In genomic region chr5:170585278-170585677, GRCh38 we compare ENCODE assay signal across 22 cellular contexts.
A peak's percentile ranks its signal among the peaks of the same experiment; 100 is the strongest.
DNase-seq lines count a peak whose midpoint lies in the region; ATAC-seq, FAIRE-seq and TF ChIP-seq lines count a peak whose summit lies in the region.
"Had no signal": no experiment of that assay in that cellular context is flagged by ENCODE, and none has a peak within 500 bp of the region (broad histone marks: within the 10 kb centered on the region; RNA-seq: fewer than 3 reads in every experiment).

No MANE protein-coding gene starts in this region.

- H2BK120ac ChIP-seq in mesendoderm (ENCODE audit: low read depth, low read length) = no peak overlapping the region

- TF ChIP-seq CTCF in bronchial epithelial cell (IDR thresholded peaks at IDR 0.05; ENCODE audit: insufficient read depth, low read length, severe bottlenecking) = no peak

- H2BK5ac ChIP-seq in mesendoderm (ENCODE audit: low read length) = no peak overlapping the region

- WGBS in mesendoderm (ENCODE audit: extremely low coverage, insufficient coverage, low lambda C conversion rate) = no CpG with 5 or more reads among the region's 8 CpGs

- H3K36me3 ChIP-seq in bronchial epithelial cell (ENCODE audit: control insufficient read depth, insufficient read depth, low read length) (no peaks in the 10 kb centered on the region), mesendoderm (ENCODE audit: control insufficient read depth, insufficient read depth, low read length) (no peaks in the 10 kb centered on the region)
- H3K36me3 ChIP-seq: Peyer's patch had no signal

- H2BK15ac ChIP-seq in mesendoderm (replicated peaks; ENCODE audit: low read depth) = no peak overlapping the region

- no peaks in the 10 kb centered on the region for H3K27me3 ChIP-seq in bronchial epithelial cell (ENCODE audit: control insufficient read depth, insufficient read depth, low read length)
- H3K27me3 ChIP-seq in mesendoderm (ENCODE audit: insufficient read depth, low read length, poor library complexity) = peaks cover 2% of the 10 kb centered on the region
- H3K27me3 ChIP-seq: Peyer's patch had no signal

- H4K5ac ChIP-seq in mesendoderm (ENCODE audit: low read length) = no peak overlapping the region

- no peak overlapping the region for H3K18ac ChIP-seq in mesendoderm (ENCODE audit: low read length)

- no peak overlapping the region for H2AK5ac ChIP-seq in mesendoderm (ENCODE audit: low read length)

- no peak for ATAC-seq in GM19023 (IDR thresholded peaks at IDR 0.05; ENCODE audit: unreplicated experiment)
- ATAC-seq: GM12878 had no signal

- H3K4me3 ChIP-seq in bronchial epithelial cell (ENCODE audit: low read depth, low read length) (no peak overlapping the region), mesendoderm (ENCODE audit: low read length) (no peak overlapping the region)
- H3K4me3 ChIP-seq: GM12878, Peyer's patch, SK-N-MC had no signal

- H3K56ac ChIP-seq in mesendoderm (ENCODE audit: low read length) = no peak overlapping the region

- FAIRE-seq in bronchial epithelial cell (lab: Jason Lieb, UNC) = no peak
- FAIRE-seq: A204.1, GM12878, H1 had no signal

- H3K27ac ChIP-seq in mesendoderm (ENCODE audit: low read depth, low read length) = no peak overlapping the region
- H3K27ac ChIP-seq: KMS-11, Peyer's patch, SK-N-MC had no signal

- DNase-seq in ELR (ENCODE audit: low read depth) (peak; percentile 10), NCI-H2227 treated with DMSO at 0.1 percent for 48 hours (lab: John Stamatoyannopoulos, UW) (peak; percentile 14), bronchial epithelial cell (ENCODE audit: low read depth) (peak; percentile 23), mesendoderm (peak; percentile 18), NCI-H526 (lab: John Stamatoyannopoulos, UW) (no peak), 8988T (no peak)
- DNase-seq: Caco-2; CD4-positive, alpha-beta T cell; DMS153; NCI-H1436; NCI-H1930; NCI-H446 treated with DMSO at 0.1 percent for 48 hours; NCI-H748 treated with DMSO at 0.1 percent for 48 hours; NK-92 treated with Interleukin-12 subunit alpha and Interleukin-12 subunit beta, amount 100 ng/mL, for 24 hours; Peyer's patch; Right ventricle myocardium superior had no signal

- no peaks in the 10 kb centered on the region for H3K79me1 ChIP-seq in mesendoderm (ENCODE audit: low read length)

- H3K23ac ChIP-seq in mesendoderm (ENCODE audit: low read length) = no peak overlapping the region

- no peaks in the 10 kb centered on the region for H3K79me2 ChIP-seq in mesendoderm (ENCODE audit: control insufficient read depth, insufficient read depth, low read length)

- no peak overlapping the region for H3K9ac ChIP-seq in mesendoderm (ENCODE audit: low read length)
- H3K9ac ChIP-seq: KMS-11 had no signal

- H3K4me2 ChIP-seq in mesendoderm (ENCODE audit: low read length) = no peak overlapping the region
- H3K4me2 ChIP-seq: KMS-11 had no signal

- H4K8ac ChIP-seq in mesendoderm (ENCODE audit: low read depth, low read length) = no peak overlapping the region

- H3K4ac ChIP-seq in mesendoderm (ENCODE audit: low read depth, low read length) = no peak overlapping the region

- H3K4me1 ChIP-seq in mesendoderm (ENCODE audit: control insufficient read depth, low read depth, low read length) = no peaks in the 10 kb centered on the region
- H3K4me1 ChIP-seq: Caco-2, Peyer's patch had no signal

Comparison
In these comparisons a context has a peak if more than half of its experiments do, and no peak if none do; other contexts are left out.
1. DNase-seq: peak in ELR (single experiment), NCI-H2227 treated with DMSO at 0.1 percent for 48 hours (single experiment), bronchial epithelial cell (single experiment) and mesendoderm (single experiment); none in NCI-H526 (0 of 2) and 8988T (single experiment).